Comparison of ENCODE assay signal across 8 cellular contexts in genomic region chr7:87886875-87887274, GRCh38. TPM values are rescaled to one million over a fixed set of nuclear protein-coding genes. Genes with fewer than 3 reads are reported as not detected.
DNase-seq lines count a peak whose midpoint lies in the region; ATAC-seq and TF ChIP-seq lines count a peak whose summit lies in the region.

No MANE protein-coding gene starts in this region.

- DNase-seq in GM10248 (ENCODE audit: extremely low spot score): no peak
- DNase-seq in NCI-H2227 treated with DMSO at 0.1 percent for 48 hours (lab: John Stamatoyannopoulos, UW): peak; percentile 4
- DNase-seq in effector memory CD8-positive, alpha-beta T cell: no peak
- peak; percentile 60 for DNase-seq in pons (ENCODE audit: low spot score)
- DNase-seq in posterior vena cava (ENCODE audit: low spot score): no peak
- DNase-seq in activated T-cell treated with anti-CD3 and anti-CD28 coated beads, Interleukin-2, amount 50 U/mL, for 24 hours: no peak
- DNase-seq in T-helper 17 cell: no peak
- DNase-seq in WERI-Rb-1: no peak

- CTCF ChIA-PET in GM10248 (lab: Yijun Ruan, JAX): interaction anchor here (1.0 to 4.5 kb wide), 13 partner anchors 8 to 574 kb away, joined by 3 to 26 read pairs (median 4); partner anchors contain the start of genes ABCB1 and ADAM22

- intact Hi-C loops in posterior vena cava (cut with DNase I): no loop called here

- no peaks in the 10 kb centered on the region for H3K9me3 Mint-ChIP-seq in effector memory CD8-positive, alpha-beta T cell
- no peaks in the 10 kb centered on the region for H3K9me3 Mint-ChIP-seq in activated T-cell treated with anti-CD3 and anti-CD28 coated beads, Interleukin-2, amount 50 U/mL, for 24 hours

- H3K36me3 Mint-ChIP-seq in effector memory CD8-positive, alpha-beta T cell (ENCODE audit: insufficient read depth): peaks cover 32% of the 10 kb centered on the region
- H3K36me3 Mint-ChIP-seq in activated T-cell treated with anti-CD3 and anti-CD28 coated beads, Interleukin-2, amount 50 U/mL, for 24 hours (ENCODE audit: low read depth): peaks cover 90% of the 10 kb centered on the region
- H3K36me3 Mint-ChIP-seq in T-helper 17 cell (ENCODE audit: low read depth): peaks cover 11% of the 10 kb centered on the region

- TF ChIP-seq CTCF in GM10248 (IDR thresholded peaks at IDR 0.05; ENCODE audit: control extremely low read depth, extremely low read depth, low read depth, missing control alignments) (peak; percentile 38), WERI-Rb-1 (IDR thresholded peaks at IDR 0.05; ENCODE audit: low read depth, low read length) (no peak)

- no peak overlapping the region for H3K27ac Mint-ChIP-seq in effector memory CD8-positive, alpha-beta T cell
- H3K27ac Mint-ChIP-seq in activated T-cell treated with anti-CD3 and anti-CD28 coated beads, Interleukin-2, amount 50 U/mL, for 24 hours: no peak overlapping the region
- H3K27ac Mint-ChIP-seq in T-helper 17 cell: no peak overlapping the region

- H3K9me3 ChIP-seq in T-helper 17 cell (ENCODE audit: control insufficient read depth, low read length, poor library complexity, severe bottlenecking) (no peaks in the 10 kb centered on the region), WERI-Rb-1 (ENCODE audit: severe bottlenecking) (no peaks in the 10 kb centered on the region)

- no peaks in the 10 kb centered on the region for H3K27me3 ChIP-seq in WERI-Rb-1 (ENCODE audit: insufficient read depth, low read depth, severe bottlenecking)

- peaks cover 76% of the 10 kb centered on the region for H3K36me3 ChIP-seq in WERI-Rb-1

- no peak overlapping the region for H3K4me3 ChIP-seq in WERI-Rb-1 (ENCODE audit: low read depth, low read length)

- no peak overlapping the region for H3K27ac ChIP-seq in WERI-Rb-1

- no peaks in the 10 kb centered on the region for H3K27me3 Mint-ChIP-seq in effector memory CD8-positive, alpha-beta T cell
- H3K27me3 Mint-ChIP-seq in activated T-cell treated with anti-CD3 and anti-CD28 coated beads, Interleukin-2, amount 50 U/mL, for 24 hours: no peaks in the 10 kb centered on the region
- H3K27me3 Mint-ChIP-seq in T-helper 17 cell: no peaks in the 10 kb centered on the region

- POLR2A ChIA-PET in GM10248 (lab: Yijun Ruan, JAX): no interaction called here

- H3K4me1 Mint-ChIP-seq in effector memory CD8-positive, alpha-beta T cell (ENCODE audit: low read depth in 2 of 2): peaks cover 2 to 14% of the 10 kb centered on the region in 2 donors
- H3K4me1 Mint-ChIP-seq in activated T-cell treated with anti-CD3 and anti-CD28 coated beads, Interleukin-2, amount 50 U/mL, for 24 hours (ENCODE audit: low read depth): peaks cover 11% of the 10 kb centered on the region
- peaks cover 15% of the 10 kb centered on the region for H3K4me1 Mint-ChIP-seq in T-helper 17 cell

- ATAC-seq in effector memory CD8-positive, alpha-beta T cell (replicated peaks): peak; percentile 39
- no peak for ATAC-seq in T-helper 17 cell

- no peak overlapping the region for H3K4me3 Mint-ChIP-seq in effector memory CD8-positive, alpha-beta T cell
- no peak overlapping the region for H3K4me3 Mint-ChIP-seq in activated T-cell treated with anti-CD3 and anti-CD28 coated beads, Interleukin-2, amount 50 U/mL, for 24 hours
- no peak overlapping the region for H3K4me3 Mint-ChIP-seq in T-helper 17 cell

RNA-seq across cellular contexts. Expression of gene DBF4, which starts 10.6 kb away (rescaled TPM):
- total RNA-seq in posterior vena cava: 1 to 10 TPM; 4.9 to 6.1 TPM
- 10 to 100 TPM; 40.8 to 56.7 TPM for total RNA-seq in T-helper 17 cell

RNA-seq across cellular contexts. Expression of gene SLC25A40, which starts 10.7 kb away (rescaled TPM):
- 10 to 100 TPM; 18.3 to 21.5 TPM for total RNA-seq in posterior vena cava
- 10 to 100 TPM; 13.8 to 20.2 TPM for total RNA-seq in T-helper 17 cell

RNA-seq across cellular contexts. Expression of gene ADAM22, which starts 47.2 kb away (rescaled TPM):
- total RNA-seq in posterior vena cava (10 to 100 TPM; 11.5 to 18.4 TPM), T-helper 17 cell (1 to 10 TPM; 2.0 to 3.0 TPM)

Comparison
In these comparisons a context has a peak if more than half of its experiments do, and no peak if none do; other contexts are left out.
1. DNase-seq: peak in NCI-H2227 treated with DMSO at 0.1 percent for 48 hours (single experiment) and pons (single experiment); none in GM10248 (single experiment), effector memory CD8-positive, alpha-beta T cell (0 of 3), posterior vena cava (single experiment), activated T-cell treated with anti-CD3 and anti-CD28 coated beads, Interleukin-2, amount 50 U/mL, for 24 hours (single experiment), T-helper 17 cell (0 of 3) and WERI-Rb-1 (single experiment).
2. RNA of gene DBF4, which starts 10.6 kb away (total RNA-seq): 40.8 to 56.7 TPM in T-helper 17 cell; 4.9 to 6.1 TPM in posterior vena cava; every median in the first group is over 4 times any median in the second.